ENCODE assay signal across 17 cellular contexts in the genomic region with DNA sequence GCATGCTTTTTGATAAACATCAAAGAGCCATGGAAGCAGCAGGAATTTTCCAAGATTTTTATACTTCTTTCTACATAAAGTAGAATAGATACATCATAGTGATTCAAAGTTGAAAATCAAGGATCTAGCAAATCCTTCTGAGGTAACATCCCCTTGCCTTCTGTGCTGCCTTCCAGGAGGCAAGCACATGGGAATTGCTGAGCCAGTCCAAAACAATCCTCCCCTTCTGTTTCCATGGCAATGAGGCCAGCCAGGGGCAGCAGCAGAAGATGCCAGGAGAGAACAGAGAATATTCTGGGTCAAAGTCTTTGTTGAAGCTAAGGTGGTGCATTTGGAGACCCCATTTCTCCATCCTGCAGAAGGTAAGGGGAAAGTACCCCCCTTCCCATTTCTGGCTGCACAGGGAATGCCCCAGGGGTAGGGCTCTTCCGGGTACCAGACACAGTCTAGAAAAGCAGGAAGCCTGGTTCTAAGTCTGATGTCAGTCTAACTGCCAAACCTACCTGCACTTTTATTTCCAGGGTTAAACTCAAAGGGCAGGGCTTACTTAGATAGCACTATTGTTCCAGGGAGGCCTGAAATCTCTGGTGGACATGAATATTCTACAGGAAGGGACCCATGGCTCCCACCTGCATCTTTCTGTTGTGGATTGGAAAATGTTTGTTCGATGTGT. TPM values are rescaled to one million over a fixed set of nuclear protein-coding genes. Genes with fewer than 3 reads are reported as not detected.
A peak's percentile ranks its signal among the peaks of the same experiment; 100 is the strongest.
DNase-seq lines count a peak whose midpoint lies in the region; ATAC-seq and TF ChIP-seq lines count a peak whose summit lies in the region.
"Had no signal": no experiment of that assay in that cellular context is flagged by ENCODE, and none has a peak within 500 bp of the region (broad histone marks: within the 10 kb centered on the region; RNA-seq: fewer than 3 reads in every experiment).

No MANE protein-coding gene starts in this region.

- no peak overlapping the region for H3K4me3 Mint-ChIP-seq in activated T-cell treated with anti-CD3 and anti-CD28 coated beads, Interleukin-2, amount 50 U/mL, for 72 hours
- H3K4me3 Mint-ChIP-seq: activated naive CD4-positive, alpha-beta T cell treated with anti-CD3 and anti-CD28 coated beads for 36 hours; natural killer cell had no signal

- no peaks in the 10 kb centered on the region for H3K4me1 ChIP-seq in ovary (ENCODE audit: insufficient read depth)

- H3K27ac Mint-ChIP-seq in activated T-cell treated with anti-CD3 and anti-CD28 coated beads, Interleukin-2, amount 50 U/mL, for 72 hours = no peak overlapping the region
- H3K27ac Mint-ChIP-seq: activated naive CD4-positive, alpha-beta T cell treated with anti-CD3 and anti-CD28 coated beads for 36 hours; natural killer cell had no signal

- H3K27me3 ChIP-seq in ovary = no peaks in the 10 kb centered on the region

- no peaks in the 10 kb centered on the region for H3K27me3 Mint-ChIP-seq in activated T-cell treated with anti-CD3 and anti-CD28 coated beads, Interleukin-2, amount 50 U/mL, for 72 hours (ENCODE audit: low read depth)

- DNase-seq in NCI-H1417 (lab: John Stamatoyannopoulos, UW) = peak in 2 of 3 experiments; percentile 5 to 59
- no peak for DNase-seq in NCI-H1417 treated with DMSO at 0.1 percent for 48 hours (lab: John Stamatoyannopoulos, UW)
- peak; percentile 19 for DNase-seq in NCI-H69 (lab: John Stamatoyannopoulos, UW)
- DNase-seq in fibroblast of mammary gland (ENCODE audit: low read depth) = peak; percentile 37
- peak in 4 of 5 donors; percentile 29 to 62 (median 42) for DNase-seq in ovary
- no peak for DNase-seq in activated T-cell treated with anti-CD3 and anti-CD28 coated beads, Interleukin-2, amount 50 U/mL, for 72 hours
- DNase-seq in erythroblast (lab: John Stamatoyannopoulos, UW) = no peak
- DNase-seq: activated CD4-positive, alpha-beta T cell treated with anti-CD3 and anti-CD28 coated beads, Interleukin-2, amount 50 U/mL, for 48 hours; activated naive CD4-positive, alpha-beta T cell treated with anti-CD3 and anti-CD28 coated beads for 36 hours; DND-41; KG1; kidney; natural killer cell; NCI-H2029; PC-3; T-helper 2 cell had no signal

- peaks cover 19% of the 10 kb centered on the region for H3K4me1 Mint-ChIP-seq in activated T-cell treated with anti-CD3 and anti-CD28 coated beads, Interleukin-2, amount 50 U/mL, for 72 hours (ENCODE audit: low read depth)
- H3K4me1 Mint-ChIP-seq: natural killer cell had no signal

- H3K36me3 Mint-ChIP-seq in activated T-cell treated with anti-CD3 and anti-CD28 coated beads, Interleukin-2, amount 50 U/mL, for 72 hours (ENCODE audit: insufficient read depth in 2 of 2) = no peaks in the 10 kb centered on the region
- H3K36me3 Mint-ChIP-seq: natural killer cell had no signal

- H3K9me3 Mint-ChIP-seq in activated T-cell treated with anti-CD3 and anti-CD28 coated beads, Interleukin-2, amount 50 U/mL, for 72 hours = no peaks in the 10 kb centered on the region
- H3K9me3 Mint-ChIP-seq: activated naive CD4-positive, alpha-beta T cell treated with anti-CD3 and anti-CD28 coated beads for 36 hours; natural killer cell had no signal

- no peak for TF ChIP-seq POLR2A in ovary (IDR thresholded peaks at IDR 0.05)
- no peak for TF ChIP-seq POLR2A in erythroblast (IDR thresholded peaks at IDR 0.05; ENCODE audit: low read length)

- intact Hi-C loops in ovary (cut with DNase I) = no loop called here

- no peaks in the 10 kb centered on the region for H3K36me3 ChIP-seq in ovary

- TF ChIP-seq EP300 in ovary (IDR thresholded peaks at IDR 0.05) = no peak

- 46 to 64% (median 57%) methylated on average over 2 of the region's 2 CpGs for WGBS in ovary, 3 donors

- H3K27ac ChIP-seq in ovary = no peak overlapping the region

- ATAC-seq in GM21723 (IDR thresholded peaks at IDR 0.05; ENCODE audit: unreplicated experiment) = no peak
- no peak for ATAC-seq in activated T-cell treated with anti-CD3 and anti-CD28 coated beads, Interleukin-2, amount 50 U/mL, for 72 hours (replicated peaks in 1 of 2)
- ATAC-seq: natural killer cell, PC-3 had no signal

- H3K4me3 ChIP-seq in fibroblast of mammary gland (ENCODE audit: control insufficient read depth, low read depth, low read length) (no peak overlapping the region), ovary (no peak overlapping the region)

- TF ChIP-seq CTCF in fibroblast of mammary gland (conservative IDR thresholded peaks at IDR 0.05; ENCODE audit: control insufficient read depth, insufficient read depth, low read depth, low read length) (no peak), ovary (IDR thresholded peaks at IDR 0.05) (no peak)

- H3K9me3 ChIP-seq in ovary = no peaks in the 10 kb centered on the region

RNA-seq across cellular contexts. Expression of gene CENPA, which starts 22.1 kb away (rescaled TPM):
- 1 to 10 TPM in 1 of 7 donors, under 1 TPM in 2, not detected in 4; 0.56 to 1.0 (median 0.87) TPM for total RNA-seq in ovary
- 1 to 10 TPM in 1 of 2 donors, under 1 TPM in 1; 0.21 to 1.4 TPM for polyA plus RNA-seq in ovary
- 10 to 100 TPM; 40.9 to 43.2 TPM for total RNA-seq in activated T-cell treated with anti-CD3 and anti-CD28 coated beads, Interleukin-2, amount 50 U/mL, for 72 hours

RNA-seq across cellular contexts. Expression of gene DPYSL5, which starts 40.0 kb away (rescaled TPM):
- under 1 TPM in 4 of 7 donors, not detected in 3; 0.11 to 0.78 (median 0.26) TPM for total RNA-seq in ovary
- polyA plus RNA-seq in ovary = under 1 TPM; 0.05 to 0.16 TPM
- total RNA-seq in activated T-cell treated with anti-CD3 and anti-CD28 coated beads, Interleukin-2, amount 50 U/mL, for 72 hours = not detected
- total RNA-seq: kidney, natural killer cell, PC-3 had no signal

RNA-seq across cellular contexts. Expression of gene SLC35F6, which starts 43.8 kb away (rescaled TPM):
- total RNA-seq in ovary = 10 to 100 TPM; 13.1 to 53.5 (median 26.8) TPM
- polyA plus RNA-seq in ovary = 10 to 100 TPM; 11.1 to 27.3 TPM
- 1 to 10 TPM; 6.1 to 7.2 TPM for total RNA-seq in activated T-cell treated with anti-CD3 and anti-CD28 coated beads, Interleukin-2, amount 50 U/mL, for 72 hours

Comparison
In these comparisons a context has a peak if more than half of its experiments do, and no peak if none do; other contexts are left out.
1. DNase-seq: peak in NCI-H1417 (2 of 3), NCI-H69 (single experiment), fibroblast of mammary gland (single experiment) and ovary (4 of 5); none in NCI-H1417 treated with DMSO at 0.1 percent for 48 hours (single experiment), activated T-cell treated with anti-CD3 and anti-CD28 coated beads, Interleukin-2, amount 50 U/mL, for 72 hours (0 of 2) and erythroblast (0 of 2).
2. RNA of gene CENPA, which starts 22.1 kb away (total RNA-seq): 40.9 to 43.2 TPM in activated T-cell treated with anti-CD3 and anti-CD28 coated beads, Interleukin-2, amount 50 U/mL, for 72 hours; 0.56 to 1.0 TPM in ovary; every median in the first group is over 10 times any median in the second.